In genomic region chr19:10408511-10409291, GRCh38 we compare ENCODE assay signal across 8 cellular contexts. TPM values are rescaled to one million over a fixed set of nuclear protein-coding genes. Genes with fewer than 3 reads are reported as not detected.
DNase-seq lines count a peak whose midpoint lies in the region; ATAC-seq and TF ChIP-seq lines count a peak whose summit lies in the region.

No MANE protein-coding gene starts in this region.

- no peaks in the 10 kb centered on the region for H3K27me3 Mint-ChIP-seq in CD8-positive, alpha-beta T cell (ENCODE audit: low read depth)
- H3K27me3 Mint-ChIP-seq in naive B cell = no peaks in the 10 kb centered on the region

- intact Hi-C loops in CD8-positive, alpha-beta T cell (cut with DNase I, micrococcal nuclease) = loop anchor here (10.0 kb wide), 3 partner anchors 96 to 966 kb away; partner anchors contain the start of genes ILF3 (in 1 of the 2), KEAP1 (in 1 of the 2) and SWSAP1 (in 1 of the 2)

- CTCF ChIA-PET in CD8-positive, alpha-beta T cell (lab: Charles Lee) = interaction anchor here (0.9 to 25.5 kb wide), 5 partner anchors 14 to 81 kb away, joined by 3 to 620 read pairs (median 3); partner anchors contain the start of gene PDE4A

- H3K9me3 ChIP-seq in CD8-positive, alpha-beta T cell (ENCODE audit: low read length) = no peaks in the 10 kb centered on the region

- H3K9me3 Mint-ChIP-seq in CD8-positive, alpha-beta T cell = no peaks in the 10 kb centered on the region
- peaks cover 0 to 3% (median 0%) of the 10 kb centered on the region in 7 donors for H3K9me3 Mint-ChIP-seq in naive B cell

- H3K4me3 Mint-ChIP-seq in CD8-positive, alpha-beta T cell = peak overlapping the region; percentile 60
- H3K4me3 Mint-ChIP-seq in naive B cell = peak overlapping the region; percentile 2 to 80 (median 76)

- TF ChIP-seq CTCF in CD8-positive, alpha-beta T cell (IDR thresholded peaks at IDR 0.05) = no peak

- ATAC-seq in CD8-positive, alpha-beta T cell = peak; percentile 33
- ATAC-seq in naive B cell (ENCODE audit: low read depth in 2 of 2) (peak; percentile 49 to 55), GM19324 (IDR thresholded peaks at IDR 0.05; ENCODE audit: low FRiP score, unreplicated experiment) (no peak)

- H3K27me3 ChIP-seq in CD8-positive, alpha-beta T cell (ENCODE audit: insufficient read depth, low read length) = no peaks in the 10 kb centered on the region

- H3K27ac ChIP-seq in CD8-positive, alpha-beta T cell (ENCODE audit: low read depth, low read length) = peak overlapping the region; percentile 38

- peak overlapping the region; percentile 9 for H3K4me3 ChIP-seq in CD8-positive, alpha-beta T cell (ENCODE audit: low read depth, low read length)

- peaks cover 66% of the 10 kb centered on the region for H3K4me1 Mint-ChIP-seq in CD8-positive, alpha-beta T cell (ENCODE audit: low read depth)
- H3K4me1 Mint-ChIP-seq in naive B cell = peaks cover 46 to 97% (median 85%) of the 10 kb centered on the region in 3 donors

- no peaks in the 10 kb centered on the region for H3K36me3 Mint-ChIP-seq in CD8-positive, alpha-beta T cell
- H3K36me3 Mint-ChIP-seq in naive B cell = no peaks in the 10 kb centered on the region

- peaks cover 66% of the 10 kb centered on the region for H3K4me1 ChIP-seq in CD8-positive, alpha-beta T cell (ENCODE audit: insufficient read depth, low read length)

- DNase-seq in CD8-positive, alpha-beta T cell = peak in 3 of 7 experiments; percentile 60 to 70 (median 63)
- DNase-seq in NOMO-1 treated with dmso at 0.1 percent for 144 hours (lab: John Stamatoyannopoulos, UW; ENCODE audit: unreplicated experiment) (peak; percentile 47), activated gamma-delta T cell (lab: John Stamatoyannopoulos, UW) (peak; percentile 35), naive B cell (peak; percentile 84), NCI-H446 treated with DMSO at 0.1 percent for 48 hours (lab: John Stamatoyannopoulos, UW) (no peak), COLO829 (ENCODE audit: low spot score) (no peak), SW480 (ENCODE audit: low spot score) (no peak)

- POLR2A ChIA-PET in CD8-positive, alpha-beta T cell (lab: Charles Lee) = interaction anchor here (1.0 to 5.6 kb wide), 5 partner anchors 11 to 157 kb away, joined by 3 to 48 read pairs (median 3); partner anchors contain the start of genes ICAM1, KRI1 and PDE4A

- H3K27ac Mint-ChIP-seq in CD8-positive, alpha-beta T cell = peak overlapping the region; percentile 88
- peak overlapping the region; percentile 86 to 98 (median 96) for H3K27ac Mint-ChIP-seq in naive B cell

- H3K36me3 ChIP-seq in CD8-positive, alpha-beta T cell (ENCODE audit: insufficient read depth, low read length) = no peaks in the 10 kb centered on the region

RNA-seq across cellular contexts. Expression of gene CDC37, which starts 5.4 kb away (rescaled TPM):
- 100 to 1,000 TPM; 195 to 196 TPM for total RNA-seq in CD8-positive, alpha-beta T cell
- 10 to 100 TPM; 43.9 to 73.1 (median 53.9) TPM for polyA plus RNA-seq in naive B cell (ENCODE audit: low read depth in 6 of 6)

RNA-seq across cellular contexts. Expression of gene PDE4A, which starts 11.6 kb away (rescaled TPM):
- total RNA-seq in CD8-positive, alpha-beta T cell = 10 to 100 TPM; 21.1 to 23.6 TPM
- polyA plus RNA-seq in naive B cell (ENCODE audit: low read depth in 6 of 6) = 1 to 10 TPM in 1 of 6 donors, under 1 TPM in 4, not detected in 1; 0.17 to 2.8 (median 0.25) TPM

RNA-seq across cellular contexts. Expression of gene TYK2, which starts 28.3 kb away (rescaled TPM):
- 100 to 1,000 TPM; 244 to 250 TPM for total RNA-seq in CD8-positive, alpha-beta T cell
- polyA plus RNA-seq in naive B cell (ENCODE audit: low read depth in 6 of 6) = 10 to 100 TPM; 26.1 to 67.7 (median 48.5) TPM

Comparison
In these comparisons a context has a peak if more than half of its experiments do, and no peak if none do; other contexts are left out.
1. DNase-seq: peak in NOMO-1 treated with dmso at 0.1 percent for 144 hours (single experiment), activated gamma-delta T cell (single experiment) and naive B cell (single experiment); none in NCI-H446 treated with DMSO at 0.1 percent for 48 hours (single experiment), COLO829 (single experiment) and SW480 (single experiment).